In genomic region chr7:23206511-23206867, GRCh38 we compare ENCODE assay signal across 15 cellular contexts. TPM values are rescaled to one million over a fixed set of nuclear protein-coding genes. Genes with fewer than 3 reads are reported as not detected.
DNase-seq lines count a peak whose midpoint lies in the region; ATAC-seq, FAIRE-seq and TF ChIP-seq lines count a peak whose summit lies in the region.
"Had no signal": no experiment of that assay in that cellular context is flagged by ENCODE, and none has a peak within 500 bp of the region (broad histone marks: within the 10 kb centered on the region; RNA-seq: fewer than 3 reads in every experiment).

No MANE protein-coding gene starts in this region.

- no peak overlapping the region for H2BK5ac ChIP-seq in H1 (ENCODE audit: low read depth, low read length)

- H3K18ac ChIP-seq in H1 (ENCODE audit: extremely low read depth, low read length): no peak overlapping the region

- no peak overlapping the region; a peak in 1 of 7 replicates for H3K9ac ChIP-seq in H1 (replicated peaks in 1 of 4; ENCODE audit: extremely low read depth in 1 of 4, low read depth in 3 of 4, low read length in 3 of 4)

- no peaks in the 10 kb centered on the region for H3K23me2 ChIP-seq in H1 (ENCODE audit: low read depth, low read length)

- no peak overlapping the region for H3K56ac ChIP-seq in H1 (replicated peaks; ENCODE audit: insufficient read length, low read depth, low read length)

- H3K9me3 ChIP-seq in right cardiac atrium (ENCODE audit: control insufficient read depth, low read length): no peaks in the 10 kb centered on the region
- H3K9me3 ChIP-seq in H1 (ENCODE audit: insufficient read depth in 2 of 2, low read depth in 1 of 2, low read length in 1 of 2): no peaks in the 10 kb centered on the region
- H3K9me3 ChIP-seq in neutrophil: no peaks in the 10 kb centered on the region

- no peaks in the 10 kb centered on the region; a peak in 2 of 8 replicates for H3K36me3 ChIP-seq in H1 (ENCODE audit: control insufficient read depth in 2 of 4, insufficient read depth in 4 of 4, low read length in 3 of 4)
- peaks cover 9% of the 10 kb centered on the region for H3K36me3 ChIP-seq in neutrophil

- no peak overlapping the region for H2AK5ac ChIP-seq in H1 (ENCODE audit: low read depth, low read length)

- H4K8ac ChIP-seq in H1 (ENCODE audit: extremely low read depth, insufficient read depth, low read length): peak overlapping the region; percentile 35; the same call in 1 of the 2 replicates

- no peak overlapping the region; a peak in 1 of 4 replicates for H3K4me2 ChIP-seq in H1 (ENCODE audit: insufficient read depth in 1 of 2, low read depth in 2 of 2, low read length in 2 of 2)
- H3K4me2 ChIP-seq: PC-9 had no signal

- H3K27ac ChIP-seq in right cardiac atrium (ENCODE audit: low read length) (no peak overlapping the region), H1 (ENCODE audit: low read depth, low read length) (no peak overlapping the region), neutrophil (peak overlapping the region; percentile 66)
- H3K27ac ChIP-seq: foreskin keratinocyte, PC-9 had no signal

- no peak for TF ChIP-seq EP300 in H1 (IDR thresholded peaks at IDR 0.05; ENCODE audit: borderline replicate concordance in 1 of 2, low read depth in 2 of 2, low read length in 2 of 2)

- TF ChIP-seq POLR2A in H1 (IDR thresholded peaks at IDR 0.05; ENCODE audit: control extremely low read depth in 1 of 2, low read depth in 2 of 2, low read length in 2 of 2): no peak

- H3K79me1 ChIP-seq in H1 (ENCODE audit: low read depth, low read length): no peaks in the 10 kb centered on the region

- no peak overlapping the region for H4K5ac ChIP-seq in H1 (ENCODE audit: insufficient read length, low read depth, low read length)

- no peak overlapping the region for H4K91ac ChIP-seq in H1 (replicated peaks; ENCODE audit: insufficient read length, low read length)

- no peak overlapping the region for H2BK12ac ChIP-seq in H1 (ENCODE audit: low read depth, low read length)

- H3K4ac ChIP-seq in H1 (replicated peaks; ENCODE audit: insufficient read length, low read depth, low read length): no peak overlapping the region

- CTCF ChIA-PET in H1 (lab: Charles Lee; ENCODE audit: partially characterized antibody) (interaction anchor here (1.5 kb wide), 1 partner anchor 12 kb away, joined by 4 read pairs; no protein-coding TSS in a partner anchor), HEK293T (lab: Yijun Ruan, JAX) (no interaction called here)

- H3K23ac ChIP-seq in H1 (ENCODE audit: insufficient read length): no peak overlapping the region

- H3K79me2 ChIP-seq in H1 (ENCODE audit: control insufficient read depth in 1 of 2, insufficient read depth in 2 of 2, low read length in 2 of 2): no peaks in the 10 kb centered on the region

- H2BK20ac ChIP-seq in H1 (ENCODE audit: low read length): no peak overlapping the region

- H2AFZ ChIP-seq in H1 (ENCODE audit: low read length): no peak overlapping the region
- H2AFZ ChIP-seq: PC-9 had no signal

- H2BK15ac ChIP-seq in H1 (ENCODE audit: low read length): no peak overlapping the region

- H4K20me1 ChIP-seq in H1 (replicated peaks in 1 of 2; ENCODE audit: control insufficient read depth in 1 of 2, insufficient read depth in 2 of 2, low read length in 2 of 2): no peaks in the 10 kb centered on the region

- no peak for ATAC-seq in right cardiac atrium
- ATAC-seq in sciatic nerve: no peak

- no peak overlapping the region for H2BK120ac ChIP-seq in H1 (replicated peaks; ENCODE audit: low read depth, low read length)

- WGBS in right cardiac atrium: 60% methylated on average over 8 of the region's 8 CpGs
- WGBS in H1 (ENCODE audit: extremely low coverage in 1 of 2, insufficient coverage in 1 of 2, insufficient read length in 1 of 2, insufficient replicate concordance in 2 of 2, low coverage in 1 of 2, low lambda C conversion rate in 2 of 2, missing lambda C conversion rate in 1 of 2), 2 experiments: 96% methylated on average over 8 of the region's 8 CpGs; no CpG with 5 or more reads in 1 of the 2 experiments

- DNase-seq in right cardiac atrium: no peak
- no peak for DNase-seq in cardiac septum (ENCODE audit: low spot score)
- no peak for DNase-seq in H1 (ENCODE audit: low read depth in 1 of 2, low spot score in 2 of 2)
- no peak for DNase-seq in NCI-H510A treated with DMSO at 0.1 percent for 48 hours (lab: John Stamatoyannopoulos, UW)
- no peak for DNase-seq in NCI-H1417 (lab: John Stamatoyannopoulos, UW)
- no peak for DNase-seq in HEK293T (ENCODE audit: extremely low spot score)
- DNase-seq in sciatic nerve (ENCODE audit: low spot score): no peak
- DNase-seq: activated CD4-positive, alpha-beta T cell treated with anti-CD3 and anti-CD28 coated beads, Interleukin-2, amount 50 U/mL, for 48 hours; activated gamma-delta T cell treated with Interleukin-2 at 50 U/mL for 16 hours; EL; PC-9; stimulated activated CD8-positive, alpha-beta memory T cell treated with anti-CD3 and anti-CD28 coated beads, Interleukin-4, amount 100 ng/mL, for 48 hours had no signal

- H3K4me3 ChIP-seq in right cardiac atrium (ENCODE audit: low read length): peak overlapping the region; percentile 36
- peak overlapping the region in 1 of 4 experiments; percentile 23; a peak in 1 of 8 replicates for H3K4me3 ChIP-seq in H1 (ENCODE audit: extremely low read depth in 1 of 4, insufficient read depth in 2 of 4, low read depth in 3 of 4, low read length in 4 of 4)
- peak overlapping the region; percentile 61 to 62 for H3K4me3 ChIP-seq in neutrophil (ENCODE audit: low read depth in 1 of 2, low read length in 1 of 2)
- H3K4me3 ChIP-seq: PC-9 had no signal

- H3K4me1 ChIP-seq in right cardiac atrium (ENCODE audit: control insufficient read depth, insufficient read depth, low read length): no peaks in the 10 kb centered on the region
- no peaks in the 10 kb centered on the region for H3K4me1 ChIP-seq in H1 (replicated peaks in 1 of 4; ENCODE audit: control insufficient read depth in 3 of 4, insufficient read depth in 4 of 4, low read length in 3 of 4)
- H3K4me1 ChIP-seq in neutrophil (ENCODE audit: control insufficient read depth in 1 of 2, insufficient read depth in 1 of 2, low read depth in 1 of 2, low read length in 1 of 2): peaks cover 51 to 57% of the 10 kb centered on the region in 2 experiments

- POLR2A ChIA-PET in H1 (lab: Charles Lee; ENCODE audit: partially characterized antibody): interaction anchor here (1.7 kb wide), 1 partner anchor 101 kb away, joined by 5 read pairs; the partner anchor contains the start of gene KLHL7
- POLR2A ChIA-PET in HEK293T (lab: Yijun Ruan, JAX): no interaction called here

- H3K27me3 ChIP-seq in right cardiac atrium (ENCODE audit: control insufficient read depth, insufficient read depth) (no peaks in the 10 kb centered on the region), H1 (replicated peaks in 1 of 4; ENCODE audit: control insufficient read depth in 3 of 4, extremely low read depth in 1 of 4, insufficient read depth in 3 of 4, low read length in 3 of 4) (no peaks in the 10 kb centered on the region; a peak in 2 of 7 replicates), neutrophil (peaks cover 12% of the 10 kb centered on the region)
- H3K27me3 ChIP-seq: foreskin keratinocyte had no signal

- TF ChIP-seq RAD21 in H1 (IDR thresholded peaks at IDR 0.05 in 1 of 2, conservative IDR thresholded peaks at IDR 0.05 in 1 of 2; ENCODE audit: low read depth in 2 of 2, low read length in 2 of 2): no peak

- no peak for FAIRE-seq in H1 (lab: Jason Lieb, UNC)

- TF ChIP-seq CTCF in H1 (IDR thresholded peaks at IDR 0.05; ENCODE audit: control extremely low read depth in 1 of 3, insufficient read depth in 1 of 3, low read depth in 1 of 3, low read length in 3 of 3): no peak
- TF ChIP-seq CTCF in neutrophil (IDR thresholded peaks at IDR 0.05): no peak

- H3K14ac ChIP-seq in H1 (ENCODE audit: insufficient read length): no peak overlapping the region

- intact Hi-C loops in right cardiac atrium (cut with DNase I): no loop called here
- intact Hi-C loops in cardiac septum (cut with DNase I): no loop called here
- intact Hi-C loops in sciatic nerve (cut with DNase I): no loop called here

TF ChIP-seq in H1, 55 proteins besides CTCF, POLR2A, EP300 and RAD21 (continues in another document):
- TF ChIP-seq NRF1 (IDR thresholded peaks at IDR 0.05; ENCODE audit: low read depth, low read length) (no peak), RFX5 (IDR thresholded peaks at IDR 0.05; ENCODE audit: borderline replicate concordance, low read depth, low read length) (no peak), PHF8 (conservative IDR thresholded peaks at IDR 0.05; ENCODE audit: low read depth, low read length) (no peak), BACH1 (IDR thresholded peaks at IDR 0.05; ENCODE audit: low read length) (no peak)

TF ChIP-seq in HEK293T, 16 proteins besides CTCF, POLR2A, EP300 and RAD21 (continues in another document):
- TF ChIP-seq ARNT (IDR thresholded peaks at IDR 0.05): no peak
- TF ChIP-seq HDGF (IDR thresholded peaks at IDR 0.05; ENCODE audit: borderline replicate concordance): no peak
- TF ChIP-seq NFRKB (IDR thresholded peaks at IDR 0.05): no peak
- no peak for TF ChIP-seq TARDBP (IDR thresholded peaks at IDR 0.05)
- TF ChIP-seq FOXA1 (IDR thresholded peaks at IDR 0.05): no peak
- no peak for TF ChIP-seq ELF4 (IDR thresholded peaks at IDR 0.05)

RNA-seq across cellular contexts. Expression of gene NUP42, which starts 24.6 kb away (rescaled TPM):
- total RNA-seq in right cardiac atrium (10 to 100 TPM; 19.4 to 24.7 (median 21.1) TPM), cardiac septum (24.0 TPM), sciatic nerve (26.6 TPM)
- polyA plus RNA-seq in right cardiac atrium (22.1 TPM), H1 (2011; rRNA removed) (25.0 and 41.2 TPM in 2 replicates)
- 27.8 and 31.8 TPM in 2 replicates for total RNA-seq in H1 (2021; fragmentation: NEBNext Ultra II Directional; extraction: Animal tissue kit (Norgen Biotek cat#: 25700))
- 27.4 TPM for polyA plus RNA-seq in H1 (2011; cell fraction: cytosol; rRNA removed)
- polyA plus RNA-seq in H1 (2011; cell fraction: nucleus; rRNA removed): 38.5 TPM
- 30.0 to 35.3 TPM (median 33.6 TPM) in 4 replicates for polyA plus RNA-seq in H1 (2012, experiment 1 of 2)
- 10.1 TPM for polyA plus RNA-seq in H1 (2012, experiment 2 of 2)
- polyA plus RNA-seq in H1 (2013, experiment 1 of 2): 21.7 TPM
- polyA plus RNA-seq in H1 (2013, experiment 2 of 2): 22.1 TPM
- 22.2 and 29.8 TPM in 2 replicates for polyA minus RNA-seq in H1 (2011; rRNA and poly(A)+ RNA removed)
- polyA minus RNA-seq in H1 (2011; cell fraction: cytosol; rRNA and poly(A)+ RNA removed): 16.6 TPM
- polyA minus RNA-seq in H1 (2011; cell fraction: nucleus; rRNA and poly(A)+ RNA removed): 21.3 TPM

RNA-seq across cellular contexts. Expression of gene GPNMB, which starts 40.1 kb away (rescaled TPM):
- total RNA-seq in right cardiac atrium (100 to 1,000 TPM; 130 to 246 (median 191) TPM), cardiac septum (239 TPM), sciatic nerve (145 TPM)
- polyA plus RNA-seq in right cardiac atrium (113 TPM), H1 (2011; rRNA removed) (0.61 and 1.4 TPM in 2 replicates)
- 0.52 and 1.1 TPM in 2 replicates for total RNA-seq in H1 (2021; fragmentation: NEBNext Ultra II Directional; extraction: Animal tissue kit (Norgen Biotek cat#: 25700))
- 1.5 TPM for polyA plus RNA-seq in H1 (2011; cell fraction: cytosol; rRNA removed)
- 0.97 TPM for polyA plus RNA-seq in H1 (2011; cell fraction: nucleus; rRNA removed)
- polyA plus RNA-seq in H1 (2012, experiment 1 of 2): 0.63 to 1.6 TPM (median 1.2 TPM) in 4 replicates
- polyA plus RNA-seq in H1 (2012, experiment 2 of 2): 0.28 TPM
- polyA plus RNA-seq in H1 (2013, experiment 1 of 2): 1.3 TPM
- 1.5 TPM for polyA plus RNA-seq in H1 (2013, experiment 2 of 2)
- polyA minus RNA-seq in H1 (2011; rRNA and poly(A)+ RNA removed): 0.79 and 1.3 TPM in 2 replicates
- polyA minus RNA-seq in H1 (2011; cell fraction: cytosol; rRNA and poly(A)+ RNA removed): 1.0 TPM
- 1.6 TPM for polyA minus RNA-seq in H1 (2011; cell fraction: nucleus; rRNA and poly(A)+ RNA removed)
- polyA plus RNA-seq: neural cell had no signal

Comparison
In these comparisons a context has a peak if more than half of its experiments do, and no peak if none do; other contexts are left out.
1. RNA of gene GPNMB, which starts 40.1 kb away (total RNA-seq): 239 TPM in cardiac septum (single experiment), 130 to 246 TPM in right cardiac atrium and 145 TPM in sciatic nerve (single experiment); 0.52 to 1.1 TPM in H1; every median in the first group is over 10 times any median in the second.